ENCODE assay signal across 24 cellular contexts in the genomic region with DNA sequence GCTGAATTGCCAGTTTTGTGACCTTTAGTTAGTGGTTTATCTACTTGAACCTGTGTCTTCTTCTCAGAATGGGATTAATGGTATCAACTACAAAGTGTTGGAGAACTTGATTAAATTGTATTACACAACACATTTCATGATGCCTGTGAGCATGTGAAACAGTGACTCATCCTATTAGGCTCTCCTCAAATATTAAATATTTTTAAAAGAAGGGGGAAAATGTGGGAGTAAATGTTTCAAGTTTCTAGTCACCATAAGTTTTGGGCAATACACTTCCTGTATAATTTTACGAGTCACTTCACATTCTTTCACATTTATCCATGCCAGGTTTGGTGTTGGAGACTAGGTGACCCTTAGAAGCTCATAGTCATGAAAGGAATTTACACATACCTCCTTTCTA.
DNase-seq lines count a peak whose midpoint lies in the region; ATAC-seq and TF ChIP-seq lines count a peak whose summit lies in the region.
"Had no signal": no experiment of that assay in that cellular context is flagged by ENCODE, and none has a peak within 500 bp of the region (broad histone marks: within the 10 kb centered on the region; RNA-seq: fewer than 3 reads in every experiment).

No MANE protein-coding gene starts in this region.

- no peaks in the 10 kb centered on the region for H3K79me2 ChIP-seq in fibroblast of lung (ENCODE audit: control insufficient read depth, insufficient read depth, low read length)

- H3K27ac ChIP-seq in fibroblast of lung (ENCODE audit: insufficient read depth, low read length) (no peak overlapping the region), right atrium auricular region (no peak overlapping the region)
- H3K27ac ChIP-seq: BLaER1 treated with 17β-estradiol and CSF1 and Interleukin-3, amounts not matched to agents 10 nM and 100 nM; GM23248; KMS-11; SJCRH30 had no signal

- no peak for ATAC-seq in GM18517 (IDR thresholded peaks at IDR 0.05; ENCODE audit: unreplicated experiment)
- ATAC-seq in HG03565 (IDR thresholded peaks at IDR 0.05; ENCODE audit: unreplicated experiment), result no peak
- ATAC-seq: GM12878, Panc1 had no signal

- no peaks in the 10 kb centered on the region for H3K9me3 ChIP-seq in fibroblast of lung (ENCODE audit: control insufficient read depth, insufficient read depth, low read depth, low read length)
- H3K9me3 ChIP-seq in right atrium auricular region, result no peaks in the 10 kb centered on the region
- H3K9me3 ChIP-seq: HAP-1, SJCRH30 had no signal

- H3K36me3 ChIP-seq in fibroblast of lung (ENCODE audit: control insufficient read depth, insufficient read depth, low read length), result no peaks in the 10 kb centered on the region
- no peaks in the 10 kb centered on the region for H3K36me3 ChIP-seq in right atrium auricular region
- H3K36me3 ChIP-seq: BLaER1 treated with 17β-estradiol and CSF1 and Interleukin-3, amounts not matched to agents 10 nM and 100 nM; HAP-1; SJCRH30 had no signal

- H4K20me1 ChIP-seq in fibroblast of lung (ENCODE audit: control insufficient read depth, extremely low read depth, insufficient read depth, low read length), result no peaks in the 10 kb centered on the region
- H4K20me1 ChIP-seq: BLaER1 treated with 17β-estradiol and CSF1 and Interleukin-3, amounts not matched to agents 10 nM and 100 nM had no signal

- no peak overlapping the region for H3K4me3 ChIP-seq in fibroblast of lung (replicated peaks in 1 of 4; ENCODE audit: control extremely low read depth in 1 of 4, insufficient read depth in 1 of 4, low read depth in 3 of 4, low read length in 4 of 4)
- H3K4me3 ChIP-seq in right atrium auricular region, result no peak overlapping the region
- H3K4me3 ChIP-seq: BLaER1 treated with 17β-estradiol and CSF1 and Interleukin-3, amounts not matched to agents 10 nM and 100 nM; GM12878; GM23248; HAP-1; SJCRH30 had no signal

- H3K9ac ChIP-seq in fibroblast of lung (ENCODE audit: insufficient read depth, low read length), result no peak overlapping the region
- H3K9ac ChIP-seq: BLaER1 treated with 17β-estradiol and CSF1 and Interleukin-3, amounts not matched to agents 10 nM and 100 nM; GM23248; KMS-11 had no signal

- H3K4me1 ChIP-seq in fibroblast of lung (ENCODE audit: control insufficient read depth, extremely low read depth, insufficient read depth, low read length), result no peaks in the 10 kb centered on the region
- H3K4me1 ChIP-seq in right atrium auricular region, result no peaks in the 10 kb centered on the region
- H3K4me1 ChIP-seq: HAP-1, SJCRH30 had no signal

- H3K27me3 ChIP-seq in fibroblast of lung (ENCODE audit: control insufficient read depth, insufficient read depth, low read length) (no peaks in the 10 kb centered on the region), right atrium auricular region (no peaks in the 10 kb centered on the region)
- H3K27me3 ChIP-seq: BLaER1 treated with 17β-estradiol and CSF1 and Interleukin-3, amounts not matched to agents 10 nM and 100 nM had no signal

- no peak overlapping the region for H3K4me2 ChIP-seq in fibroblast of lung (ENCODE audit: extremely low read depth, insufficient read depth, low read length)
- H3K4me2 ChIP-seq: BLaER1 treated with 17β-estradiol and CSF1 and Interleukin-3, amounts not matched to agents 10 nM and 100 nM; KMS-11 had no signal

- TF ChIP-seq CTCF in fibroblast of lung (conservative IDR thresholded peaks at IDR 0.05 in 1 of 2, IDR thresholded peaks at IDR 0.05 in 1 of 2; ENCODE audit: low read depth in 1 of 2, low read length in 2 of 2), result no peak
- no peak for TF ChIP-seq CTCF in right atrium auricular region (IDR thresholded peaks at IDR 0.05)

- DNase-seq in LHCN-M2 (ENCODE audit: low read depth) (peak; percentile 1), astrocyte of the hippocampus (ENCODE audit: low read depth, low spot score) (peak; percentile 2), fibroblast of lung (ENCODE audit: low read depth in 2 of 2) (peak; percentile 1 to 48), kidney tubule cell (ENCODE audit: low spot score) (peak; percentile 66), right atrium auricular region (ENCODE audit: low spot score) (no peak)
- no peak for DNase-seq in stimulated activated CD4-positive, alpha-beta T cell treated with anti-CD3 and anti-CD28 coated beads, Interleukin-4, amount 100 ng/mL, for 24 hours
- DNase-seq: 8988T; CD4-positive, alpha-beta memory T cell; DND-41; GM23248; IMR-90; NCI-H1417; NCI-H1694 treated with DMSO at 0.1 percent for 48 hours; NCI-H2227 treated with DMSO at 0.1 percent for 48 hours; NCI-H510A; NCI-H748 treated with DMSO at 0.1 percent for 48 hours; SJCRH30 had no signal

- H2AFZ ChIP-seq in fibroblast of lung (ENCODE audit: low read length), result no peak overlapping the region
- H2AFZ ChIP-seq: GM23248 had no signal

Comparison
In these comparisons a context has a peak if more than half of its experiments do, and no peak if none do; other contexts are left out.
1. DNase-seq: peak in LHCN-M2 (single experiment), astrocyte of the hippocampus (single experiment), fibroblast of lung (2 of 2) and kidney tubule cell (single experiment); none in stimulated activated CD4-positive, alpha-beta T cell treated with anti-CD3 and anti-CD28 coated beads, Interleukin-4, amount 100 ng/mL, for 24 hours (single experiment) and right atrium auricular region (single experiment).